Comparison of ENCODE assay signal across 16 cellular contexts in genomic region chr7:105173586-105173985, GRCh38.
DNase-seq lines count a peak whose midpoint lies in the region; ATAC-seq and TF ChIP-seq lines count a peak whose summit lies in the region.
"Had no signal": no experiment of that assay in that cellular context is flagged by ENCODE, and none has a peak within 500 bp of the region (broad histone marks: within the 10 kb centered on the region; RNA-seq: fewer than 3 reads in every experiment).

No MANE protein-coding gene starts in this region.

- no peak overlapping the region for H2AFZ ChIP-seq in SK-N-SH (ENCODE audit: low read depth)
- H2AFZ ChIP-seq: GM23248 had no signal

- DNase-seq in NCI-H345 (lab: John Stamatoyannopoulos, UW) (peak; percentile 11), NCI-H345 treated with DMSO at 0.1 percent for 48 hours (lab: John Stamatoyannopoulos, UW; ENCODE audit: unreplicated experiment) (no peak), M059J (ENCODE audit: low read depth) (peak; percentile 15), NCI-H82 treated with DMSO at 0.1 percent for 48 hours (lab: John Stamatoyannopoulos, UW; ENCODE audit: unreplicated experiment) (peak; percentile 16), GM10266 (ENCODE audit: extremely low spot score) (no peak), SK-N-SH (no peak)
- no peak for DNase-seq in naive thymus-derived CD8-positive, alpha-beta T cell
- DNase-seq: CD8-positive, alpha-beta memory T cell; DND-41; GM23248; HCEC 1CT; NCI-H1417 treated with DMSO at 0.1 percent for 48 hours; NCI-H2081 had no signal

- H3K4me3 Mint-ChIP-seq in naive thymus-derived CD8-positive, alpha-beta T cell, result no peak overlapping the region

- H3K4me2 ChIP-seq in SK-N-SH, result no peak overlapping the region
- H3K4me2 ChIP-seq: BLaER1 had no signal

- peaks cover 0 to 7% (median 5%) of the 10 kb centered on the region in 3 donors for H3K36me3 Mint-ChIP-seq in naive thymus-derived CD8-positive, alpha-beta T cell

- ATAC-seq in naive thymus-derived CD8-positive, alpha-beta T cell, result no peak
- ATAC-seq: Panc1, Right ventricle myocardium inferior had no signal

- H3K4me1 ChIP-seq in SK-N-SH (ENCODE audit: control insufficient read depth in 1 of 2, insufficient read depth in 2 of 2, low read depth in 1 of 2, low read length in 1 of 2), result peaks cover 0 to 2% of the 10 kb centered on the region in 2 experiments; a peak in 2 of 4 replicates

- POLR2A ChIA-PET in naive thymus-derived CD8-positive, alpha-beta T cell (lab: Charles Lee), result no interaction called here
- POLR2A ChIA-PET in SK-N-SH (lab: Yijun Ruan, JAX), result no interaction called here

- peak overlapping the region in 2 of 10 donors; percentile 16 to 39 for H3K27ac Mint-ChIP-seq in naive thymus-derived CD8-positive, alpha-beta T cell

- H3K79me2 ChIP-seq in SK-N-SH (ENCODE audit: insufficient read depth), result peaks cover 58% of the 10 kb centered on the region

- CTCF ChIA-PET in SK-N-SH (lab: Yijun Ruan, JAX), result no interaction called here

- H3K9me3 Mint-ChIP-seq in naive thymus-derived CD8-positive, alpha-beta T cell, result no peaks in the 10 kb centered on the region
- H3K9me3 Mint-ChIP-seq: CD8-positive, alpha-beta memory T cell had no signal

- peaks cover 26% of the 10 kb centered on the region for H4K20me1 ChIP-seq in SK-N-SH (ENCODE audit: insufficient read depth)

- no peak for TF ChIP-seq EP300 in SK-N-SH (IDR thresholded peaks at IDR 0.05; ENCODE audit: borderline replicate concordance in 1 of 2, low read depth in 1 of 2, low read length in 1 of 2)

- peaks cover 5% of the 10 kb centered on the region for H3F3A ChIP-seq in SK-N-SH (replicated peaks; ENCODE audit: insufficient read depth)

- H3K9ac ChIP-seq in SK-N-SH, result no peak overlapping the region
- H3K9ac ChIP-seq: BLaER1, GM23248 had no signal

- H3K9me2 ChIP-seq in SK-N-SH, result no peaks in the 10 kb centered on the region

- TF ChIP-seq CTCF in GM10266 (IDR thresholded peaks at IDR 0.05; ENCODE audit: control insufficient read depth, insufficient read depth, low read depth, missing control alignments) (no peak), SK-N-SH (IDR thresholded peaks at IDR 0.05) (no peak)

- peaks cover under 1 to 9% of the 10 kb centered on the region in 2 experiments for H3K36me3 ChIP-seq in SK-N-SH (replicated peaks in 1 of 2; ENCODE audit: control insufficient read depth in 1 of 2, insufficient read depth in 2 of 2, low read length in 1 of 2)

- no peaks in the 10 kb centered on the region for H3K27me3 Mint-ChIP-seq in naive thymus-derived CD8-positive, alpha-beta T cell
- H3K27me3 Mint-ChIP-seq: CD8-positive, alpha-beta memory T cell had no signal

- no peak overlapping the region for H3K27ac ChIP-seq in SK-N-SH (ENCODE audit: low read depth in 2 of 2, low read length in 1 of 2)
- H3K27ac ChIP-seq: BLaER1, GM23248 had no signal

- H3K9me3 ChIP-seq in SK-N-SH, result no peaks in the 10 kb centered on the region
- H3K9me3 ChIP-seq: BLaER1 had no signal

- peaks cover 8 to 32% (median 28%) of the 10 kb centered on the region in 4 donors for H3K4me1 Mint-ChIP-seq in naive thymus-derived CD8-positive, alpha-beta T cell

- 100% methylated on average over 1 of the region's 1 CpG for WGBS in SK-N-SH (ENCODE audit: low lambda C conversion rate)

- no peaks in the 10 kb centered on the region for H3K27me3 ChIP-seq in SK-N-SH (ENCODE audit: insufficient read depth)
- H3K27me3 ChIP-seq: BLaER1 had no signal

- no peak for TF ChIP-seq RAD21 in SK-N-SH (IDR thresholded peaks at IDR 0.05; ENCODE audit: low read length)

- H3K4me3 ChIP-seq in SK-N-SH (ENCODE audit: low read depth in 2 of 2, low read length in 1 of 2), result no peak overlapping the region
- H3K4me3 ChIP-seq: BLaER1, GM23248 had no signal

TF ChIP-seq in SK-N-SH, 30 proteins besides CTCF, POLR2A, EP300 and RAD21:
- TF ChIP-seq GABPA (IDR thresholded peaks at IDR 0.05; ENCODE audit: low read depth) (no peak), CHD2 (IDR thresholded peaks at IDR 0.05; ENCODE audit: low read length, partially characterized antibody) (no peak), FOSL2 (IDR thresholded peaks at IDR 0.05; ENCODE audit: borderline replicate concordance, low read depth) (no peak), MXI1 (IDR thresholded peaks at IDR 0.05; ENCODE audit: low read depth, low read length) (no peak), MAX (IDR thresholded peaks at IDR 0.05; ENCODE audit: low read depth) (no peak)

Comparison
In these comparisons a context has a peak if more than half of its experiments do, and no peak if none do; other contexts are left out.
1. DNase-seq: peak in NCI-H345 (single experiment), M059J (single experiment) and NCI-H82 treated with DMSO at 0.1 percent for 48 hours (single experiment); none in NCI-H345 treated with DMSO at 0.1 percent for 48 hours (single experiment), naive thymus-derived CD8-positive, alpha-beta T cell (0 of 10), GM10266 (single experiment) and SK-N-SH (single experiment).